25 cellular contexts compared by ENCODE assay signal in the genomic region with DNA sequence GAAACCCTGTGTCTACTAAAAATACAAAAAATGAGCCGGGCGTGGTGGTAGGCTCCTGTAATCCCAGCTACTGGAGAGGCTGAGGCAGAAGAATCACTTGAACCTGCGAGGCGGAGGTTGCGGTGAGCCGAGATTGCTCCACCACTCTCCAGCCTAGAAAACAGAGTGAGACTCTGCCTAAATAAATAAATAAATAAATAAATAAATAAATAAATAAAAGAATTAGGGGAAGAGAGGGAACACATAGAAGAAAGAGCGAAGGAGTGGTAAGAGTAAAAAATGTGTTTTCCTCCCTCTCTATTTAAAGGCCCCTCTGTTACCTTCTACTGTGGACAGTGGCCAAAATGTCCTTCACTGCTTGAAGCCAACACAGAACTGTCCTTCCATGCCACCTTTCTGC.
"Had no signal": no experiment of that assay in that cellular context is flagged by ENCODE, and none has a peak within 500 bp of the region (broad histone marks: within the 10 kb centered on the region; RNA-seq: fewer than 3 reads in every experiment).

No MANE protein-coding gene starts in this region.

- H3K27ac ChIP-seq: colonic mucosa, epithelial cell of prostate, esophagus squamous epithelium, gastrocnemius medialis, heart right ventricle, left lung, lower lobe of right lung had no signal

- FAIRE-seq: endometrium, islet of Langerhans, keratinocyte had no signal

- H3K4me1 ChIP-seq: colonic mucosa, esophagus squamous epithelium, gastrocnemius medialis, heart right ventricle, left lung had no signal

- DNase-seq: colonic mucosa; cortex of kidney; effector CD8-positive, alpha-beta T cell; effector memory CD8-positive, alpha-beta T cell; endodermal cell; erythroblast; esophagus squamous epithelium; foreskin fibroblast; foreskin melanocyte; gastrocnemius medialis; glutamatergic neuron; head of caudate nucleus; heart right ventricle; hippocampal formation; left cardiac atrium; left ventricle myocardium superior; lower lobe of right lung; mesenchymal stem cell; mucosa of descending colon had no signal

- H3K36me3 ChIP-seq: colonic mucosa, esophagus squamous epithelium, gastrocnemius medialis, heart right ventricle, left lung, lower lobe of right lung had no signal

- H3K4me3 ChIP-seq: colonic mucosa, esophagus squamous epithelium, gastrocnemius medialis, heart right ventricle, left lung, lower lobe of right lung, mucosa of descending colon had no signal

- H3K9me3 ChIP-seq: colonic mucosa, esophagus squamous epithelium, gastrocnemius medialis, heart right ventricle, left lung, lower lobe of right lung, mucosa of descending colon had no signal

- ATAC-seq: effector memory CD8-positive, alpha-beta T cell; esophagus mucosa; gastrocnemius medialis; heart right ventricle; left cardiac atrium; left lung; left ventricle myocardium superior; lower lobe of right lung; mucosa of descending colon had no signal

- H3K27me3 ChIP-seq: colonic mucosa, esophagus squamous epithelium, gastrocnemius medialis, heart right ventricle, left lung had no signal
